In genomic region chr16:72785886-72786285, GRCh38 we compare ENCODE assay signal across 17 cellular contexts.
DNase-seq lines count a peak whose midpoint lies in the region; TF ChIP-seq lines count a peak whose summit lies in the region.
"Had no signal": no experiment of that assay in that cellular context is flagged by ENCODE, and none has a peak within 500 bp of the region (broad histone marks: within the 10 kb centered on the region; RNA-seq: fewer than 3 reads in every experiment).

No MANE protein-coding gene starts in this region.

- peak overlapping the region; percentile 16 for H3K4me3 Mint-ChIP-seq in nephron progenitor cell

- H3K36me3 Mint-ChIP-seq in nephron progenitor cell (ENCODE audit: low read depth): peaks cover 44% of the 10 kb centered on the region

- peaks cover 2% of the 10 kb centered on the region; the same call in 1 of the 2 replicates for H3K4me1 ChIP-seq in HEK293 (ENCODE audit: control insufficient read depth, insufficient read depth, low read length)

- TF ChIP-seq CTCF in HEK293 (tag by site-specific recombination; IDR thresholded peaks at IDR 0.05) (no peak), cardiac fibroblast (IDR thresholded peaks at IDR 0.05; ENCODE audit: low read depth, low read length) (no peak), nephron progenitor cell (IDR thresholded peaks at IDR 0.05) (no peak)

- no peaks in the 10 kb centered on the region for H3K9me3 Mint-ChIP-seq in nephron progenitor cell
- H3K9me3 Mint-ChIP-seq: CD8-positive, alpha-beta T cell had no signal

- no peak overlapping the region for H3K27ac ChIP-seq in HEK293 (ENCODE audit: extremely low read depth, low read depth, low read length)

- POLR2A ChIA-PET in HEK293 (lab: Yijun Ruan, JAX): interaction anchor here (0.6 kb wide), 1 partner anchor 1915 kb away, joined by 3 read pairs; no protein-coding TSS in a partner anchor

- H3K27ac Mint-ChIP-seq in nephron progenitor cell: no peak overlapping the region
- H3K27ac Mint-ChIP-seq: CD8-positive, alpha-beta T cell; H9 had no signal

- H3K9me3 ChIP-seq in HEK293 (ENCODE audit: control insufficient read depth, insufficient read depth, low read depth, low read length): no peaks in the 10 kb centered on the region
- H3K9me3 ChIP-seq: esophagus squamous epithelium, SK-N-SH had no signal

- H3K27me3 Mint-ChIP-seq in nephron progenitor cell (ENCODE audit: low read depth, poor library complexity): peaks cover 9% of the 10 kb centered on the region

- CTCF ChIA-PET in HEK293 (lab: Yijun Ruan, JAX): interaction anchor here (0.7 to 1.7 kb wide), 2 partner anchors 41 to 47 kb away, joined by 3 to 4 read pairs; no protein-coding TSS in a partner anchor

- peaks cover 0 to 31% of the 10 kb centered on the region in 2 experiments; a peak in 1 of 3 replicates for H3K36me3 ChIP-seq in HEK293 (ENCODE audit: control insufficient read depth in 2 of 2, insufficient read depth in 1 of 2, low read length in 2 of 2)

- no peak overlapping the region for H3K4me3 ChIP-seq in HEK293 (ENCODE audit: low read depth, low read length)
- peak overlapping the region in 1 of 2 donors; percentile 34 for H3K4me3 ChIP-seq in cardiac fibroblast (replicated peaks in 1 of 2; ENCODE audit: low read depth in 2 of 2, low read length in 2 of 2)
- H3K4me3 ChIP-seq: esophagus squamous epithelium had no signal

- peaks cover 49% of the 10 kb centered on the region for H3K4me1 Mint-ChIP-seq in nephron progenitor cell

- DNase-seq in AML-193 (lab: John Stamatoyannopoulos, UW): peak; percentile 7 to 18
- DNase-seq in cardiac fibroblast (ENCODE audit: low read depth in 2 of 2): peak; percentile 25 to 45
- DNase-seq in nephron progenitor cell: no peak
- no peak for DNase-seq in GF-D8 (lab: John Stamatoyannopoulos, UW)
- DNase-seq in stimulated activated naive CD4-positive, alpha-beta T cell treated with Interleukin-2 at 50 U/mL for 16 hours (lab: John Stamatoyannopoulos, UW): no peak
- DNase-seq in COLO668 (lab: John Stamatoyannopoulos, UW; ENCODE audit: unreplicated experiment): no peak
- no peak for DNase-seq in kidney glomerular epithelial cell (lab: John Stamatoyannopoulos, UW)
- DNase-seq: activated naive CD4-positive, alpha-beta T cell treated with anti-CD3 and anti-CD28 coated beads, Interleukin-2, amount 50 U/mL, for 16 hours; CD8-positive, alpha-beta T cell; cortex of kidney; esophagus squamous epithelium; H9; midbrain; NCI-H2171; SK-N-SH; stimulated activated CD4-positive, alpha-beta T cell treated with anti-CD3 and anti-CD28 coated beads, Interleukin-1b, Interleukin-23, amount 100 ng/mL, for 48 hours had no signal

TF ChIP-seq in HEK293, 187 proteins besides CTCF, POLR2A, EP300 and RAD21:
- TF ChIP-seq ZNF18 (tag by site-specific recombination; IDR thresholded peaks at IDR 0.05) (no peak), PRDM1 (tag by site-specific recombination; IDR thresholded peaks at IDR 0.05) (peak; percentile 93)

Comparison
In these comparisons a context has a peak if more than half of its experiments do, and no peak if none do; other contexts are left out.
1. DNase-seq: peak in AML-193 (2 of 2) and cardiac fibroblast (2 of 2); none in nephron progenitor cell (single experiment), GF-D8 (single experiment), stimulated activated naive CD4-positive, alpha-beta T cell treated with Interleukin-2 at 50 U/mL for 16 hours (single experiment), COLO668 (single experiment) and kidney glomerular epithelial cell (single experiment).